Comparison of ENCODE assay signal across 7 cellular contexts in genomic region chr9:14829204-14829603, GRCh38.
"Had no signal": no experiment of that assay in that cellular context is flagged by ENCODE, and none has a peak within 500 bp of the region (broad histone marks: within the 10 kb centered on the region; RNA-seq: fewer than 3 reads in every experiment).

No MANE protein-coding gene starts in this region.

- H3K4me2 ChIP-seq: KMS-11 had no signal

- H3K27ac ChIP-seq: HL-60, KMS-11 had no signal

- ATAC-seq: K562 had no signal

- H3K4me3 ChIP-seq: K562 had no signal

- H3K9ac ChIP-seq: KMS-11 had no signal

- FAIRE-seq: HTR-8/SVneo, K562 had no signal

- DNase-seq: IMR-90, KBM-7, KG1 had no signal
